In the genomic region with DNA sequence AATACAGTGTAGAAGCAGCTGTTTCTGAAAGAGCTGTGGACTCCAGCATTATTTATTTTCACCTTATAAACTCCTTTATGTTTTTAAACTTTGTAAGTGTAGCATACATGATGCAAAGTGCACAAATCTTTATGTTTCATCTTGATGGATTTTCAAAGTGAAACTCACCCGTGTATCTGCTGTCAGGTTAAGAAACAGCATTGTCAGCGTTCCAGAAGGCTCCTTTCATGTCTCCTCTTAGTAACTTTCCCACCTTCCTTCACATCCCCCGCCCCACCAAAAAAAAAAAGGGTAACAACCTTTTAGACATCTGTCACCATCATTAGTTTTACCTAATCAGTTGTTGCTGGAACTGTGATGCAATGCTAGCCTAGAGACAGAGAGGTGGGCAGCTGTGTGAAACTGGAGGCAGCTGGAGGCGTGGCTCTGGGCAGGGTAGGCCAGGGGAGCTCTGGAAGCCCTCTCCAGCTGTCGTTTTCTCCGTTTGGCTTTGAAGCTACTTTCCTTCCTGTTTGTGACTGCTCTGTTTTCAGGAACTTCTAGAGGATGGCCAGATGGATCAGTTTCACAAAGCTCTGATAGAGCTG, we compare ENCODE assay signal across 32 cellular contexts. TPM values are rescaled to one million over a fixed set of nuclear protein-coding genes. Genes with fewer than 3 reads are reported as not detected.
DNase-seq lines count a peak whose midpoint lies in the region; ATAC-seq and TF ChIP-seq lines count a peak whose summit lies in the region.
"Had no signal": no experiment of that assay in that cellular context is flagged by ENCODE, and none has a peak within 500 bp of the region (broad histone marks: within the 10 kb centered on the region; RNA-seq: fewer than 3 reads in every experiment).

No MANE protein-coding gene starts in this region.

- CTCF ChIA-PET in activated naive CD4-positive, alpha-beta T cell treated with anti-CD3 and anti-CD28 coated beads, Interleukin-2, amount 10 ng/mL, durations not matched to agents 7 days and 5 days (lab: Charles Lee): interaction anchor here (0.6 to 1.4 kb wide), 4 partner anchors 24 to 259 kb away, joined by 3 to 6 read pairs (median 3); a partner anchor contains a TSS

- H3K4me3 ChIP-seq in SJCRH30: no peak overlapping the region
- H3K4me3 ChIP-seq: coronary artery, lower lobe of right lung, upper lobe of right lung had no signal

- H3K36me3 ChIP-seq in SJCRH30: peaks cover 38% of the 10 kb centered on the region

- H3K4me1 ChIP-seq in SJCRH30: peaks cover 14% of the 10 kb centered on the region
- H3K4me1 ChIP-seq: lower lobe of right lung, upper lobe of right lung had no signal

- DNase-seq in NCI-H82 (lab: John Stamatoyannopoulos, UW): peak; percentile 42
- no peak for DNase-seq in NCI-H82 treated with DMSO at 0.1 percent for 48 hours (lab: John Stamatoyannopoulos, UW; ENCODE audit: unreplicated experiment)
- DNase-seq in LHCN-M2 (ENCODE audit: low read depth): peak; percentile 35
- DNase-seq in SJCRH30: peak; percentile 90 to 95
- DNase-seq in nephron progenitor cell: no peak
- DNase-seq in activated naive CD4-positive, alpha-beta T cell treated with anti-CD3 and anti-CD28 coated beads, Interleukin-2, amount 10 ng/mL, durations not matched to agents 7 days and 5 days: no peak
- DNase-seq in cardiac septum (ENCODE audit: low spot score): no peak
- DNase-seq: 8988T; activated CD4-positive, alpha-beta T cell treated with anti-CD3 and anti-CD28 coated beads for 48 hours; activated naive CD8-positive, alpha-beta T cell treated with anti-CD3 and anti-CD28 coated beads, Interleukin-2, amount 50 U/mL, for 24 hours; activated T-cell treated with anti-CD3 and anti-CD28 coated beads, Interleukin-2, amount 50 U/mL, for 1 hour; caudate nucleus; CD4-positive, alpha-beta memory T cell; effector CD8-positive, alpha-beta T cell; EL; HFFc6; hippocampal formation; lower lobe of right lung; NCI-H146; PC-3; Right ventricle myocardium superior; stimulated activated naive CD4-positive, alpha-beta T cell; SW 1271; T-helper 9 cell; upper lobe of right lung had no signal

- intact Hi-C loops in cardiac septum (cut with DNase I): loop anchor here (10.0 kb wide), 1 partner anchor 139 kb away; no protein-coding TSS in a partner anchor

- peak overlapping the region; percentile 34 for H3K27ac ChIP-seq in SJCRH30
- H3K27ac ChIP-seq: coronary artery, epithelial cell of prostate, lower lobe of right lung, upper lobe of right lung had no signal

- no peak for TF ChIP-seq CTCF in nephron progenitor cell (IDR thresholded peaks at IDR 0.05)

- no peaks in the 10 kb centered on the region for H3K27me3 ChIP-seq in SJCRH30
- H3K27me3 ChIP-seq: upper lobe of right lung had no signal

- H3K4me1 Mint-ChIP-seq in nephron progenitor cell: peaks cover 9% of the 10 kb centered on the region
- peaks cover 9% of the 10 kb centered on the region for H3K4me1 Mint-ChIP-seq in activated naive CD4-positive, alpha-beta T cell treated with anti-CD3 and anti-CD28 coated beads, Interleukin-2, amount 10 ng/mL, durations not matched to agents 7 days and 5 days
- H3K4me1 Mint-ChIP-seq: activated naive CD8-positive, alpha-beta T cell treated with anti-CD3 and anti-CD28 coated beads, Interleukin-2, amount 50 U/mL, for 24 hours had no signal

- no peaks in the 10 kb centered on the region for H3K27me3 Mint-ChIP-seq in nephron progenitor cell (ENCODE audit: low read depth, poor library complexity)
- H3K27me3 Mint-ChIP-seq in activated naive CD4-positive, alpha-beta T cell treated with anti-CD3 and anti-CD28 coated beads, Interleukin-2, amount 10 ng/mL, durations not matched to agents 7 days and 5 days: no peaks in the 10 kb centered on the region
- H3K27me3 Mint-ChIP-seq: activated naive CD8-positive, alpha-beta T cell treated with anti-CD3 and anti-CD28 coated beads, Interleukin-2, amount 50 U/mL, for 24 hours; CD4-positive, alpha-beta memory T cell; natural killer cell treated with Interleukin-12 subunit alpha and Interleukin-12 subunit beta and Interleukin-15 and Interleukin-18, amount 100 ng/mL, for 72 hours had no signal

- no peak overlapping the region for H3K4me3 Mint-ChIP-seq in nephron progenitor cell
- H3K4me3 Mint-ChIP-seq in activated naive CD4-positive, alpha-beta T cell treated with anti-CD3 and anti-CD28 coated beads, Interleukin-2, amount 10 ng/mL, durations not matched to agents 7 days and 5 days: no peak overlapping the region
- H3K4me3 Mint-ChIP-seq: activated naive CD8-positive, alpha-beta T cell treated with anti-CD3 and anti-CD28 coated beads, Interleukin-2, amount 50 U/mL, for 24 hours; CD4-positive, alpha-beta memory T cell; HFFc6; natural killer cell treated with Interleukin-12 subunit alpha and Interleukin-12 subunit beta and Interleukin-15 and Interleukin-18, amount 100 ng/mL, for 72 hours had no signal

- H3K9me3 Mint-ChIP-seq in nephron progenitor cell: no peaks in the 10 kb centered on the region
- H3K9me3 Mint-ChIP-seq in activated naive CD4-positive, alpha-beta T cell treated with anti-CD3 and anti-CD28 coated beads, Interleukin-2, amount 10 ng/mL, durations not matched to agents 7 days and 5 days: no peaks in the 10 kb centered on the region
- H3K9me3 Mint-ChIP-seq: activated naive CD8-positive, alpha-beta T cell treated with anti-CD3 and anti-CD28 coated beads, Interleukin-2, amount 50 U/mL, for 24 hours; CD4-positive, alpha-beta memory T cell; HFFc6; natural killer cell treated with Interleukin-12 subunit alpha and Interleukin-12 subunit beta and Interleukin-15 and Interleukin-18, amount 100 ng/mL, for 72 hours had no signal

- peak overlapping the region; percentile 35 for H3K27ac Mint-ChIP-seq in nephron progenitor cell
- H3K27ac Mint-ChIP-seq in activated naive CD4-positive, alpha-beta T cell treated with anti-CD3 and anti-CD28 coated beads, Interleukin-2, amount 10 ng/mL, durations not matched to agents 7 days and 5 days: no peak overlapping the region
- H3K27ac Mint-ChIP-seq: activated naive CD8-positive, alpha-beta T cell treated with anti-CD3 and anti-CD28 coated beads, Interleukin-2, amount 50 U/mL, for 24 hours; HFFc6; natural killer cell treated with Interleukin-12 subunit alpha and Interleukin-12 subunit beta and Interleukin-15 and Interleukin-18, amount 100 ng/mL, for 72 hours had no signal

- no peaks in the 10 kb centered on the region for H3K9me3 ChIP-seq in SJCRH30 (replicated peaks)
- H3K9me3 ChIP-seq: lower lobe of right lung, upper lobe of right lung had no signal

- H3K36me3 Mint-ChIP-seq in nephron progenitor cell (ENCODE audit: low read depth): peaks cover 61% of the 10 kb centered on the region
- peaks cover 51% of the 10 kb centered on the region for H3K36me3 Mint-ChIP-seq in activated naive CD4-positive, alpha-beta T cell treated with anti-CD3 and anti-CD28 coated beads, Interleukin-2, amount 10 ng/mL, durations not matched to agents 7 days and 5 days

- no peak for ATAC-seq in HG03039 (IDR thresholded peaks at IDR 0.05; ENCODE audit: unreplicated experiment)
- ATAC-seq: activated naive CD8-positive, alpha-beta T cell treated with anti-CD3 and anti-CD28 coated beads, Interleukin-2, amount 50 U/mL, for 24 hours; lower lobe of right lung; natural killer cell treated with Interleukin-12 subunit alpha and Interleukin-12 subunit beta and Interleukin-15 and Interleukin-18, amount 100 ng/mL, for 72 hours; PC-3; upper lobe of right lung had no signal

RNA-seq across cellular contexts. Expression of a gene that starts 7.2 kb away (rescaled TPM):
- total RNA-seq in LHCN-M2 (2014; rRNA removed): 7.3 and 8.9 TPM in 2 replicates
- polyA plus RNA-seq in LHCN-M2 (2012): 4.1 TPM
- total RNA-seq in SJCRH30 (2014; rRNA removed; shearing (Covaris generic)): 21.1 and 22.2 TPM in 2 replicates
- total RNA-seq in cardiac septum: 3.0 TPM

RNA-seq across cellular contexts. Expression of a gene that starts 31.1 kb away (rescaled TPM):
- total RNA-seq in LHCN-M2 (2014; rRNA removed) (not detected in 2 replicates), cardiac septum (not detected)
- polyA plus RNA-seq in LHCN-M2 (2012): not detected
- not detected in 2 replicates for total RNA-seq in SJCRH30 (2014; rRNA removed; shearing (Covaris generic))
- total RNA-seq: CD4-positive, alpha-beta memory T cell; HFFc6; lower lobe of right lung; natural killer cell treated with Interleukin-12 subunit alpha and Interleukin-12 subunit beta and Interleukin-15 and Interleukin-18, amount 100 ng/mL, for 72 hours; NCI-H460; omental fat pad; PC-3; Right ventricle myocardium superior; skeletal muscle tissue; upper lobe of right lung had no signal
- polyA plus RNA-seq: CD4-positive, alpha-beta memory T cell had no signal

RNA-seq across cellular contexts. Expression of a gene that starts 50.1 kb away (rescaled TPM):
- total RNA-seq in LHCN-M2 (2014; rRNA removed): not detected in 2 replicates
- polyA plus RNA-seq in LHCN-M2 (2012): not detected
- total RNA-seq in SJCRH30 (2014; rRNA removed; shearing (Covaris generic)): 34.0 and 36.5 TPM in 2 replicates
- total RNA-seq in cardiac septum: 1.7 TPM
- total RNA-seq: HFFc6 had no signal

Comparison
In these comparisons a context has a peak if more than half of its experiments do, and no peak if none do; other contexts are left out.
1. DNase-seq: peak in NCI-H82 (single experiment), LHCN-M2 (single experiment) and SJCRH30 (2 of 2); none in NCI-H82 treated with DMSO at 0.1 percent for 48 hours (single experiment), nephron progenitor cell (single experiment), activated naive CD4-positive, alpha-beta T cell treated with anti-CD3 and anti-CD28 coated beads, Interleukin-2, amount 10 ng/mL, durations not matched to agents 7 days and 5 days (single experiment) and cardiac septum (single experiment).
2. RNA of a gene that starts 50.1 kb away (total RNA-seq): 34.0 to 36.5 TPM in SJCRH30; 1.7 TPM in cardiac septum (single experiment) and not detected in LHCN-M2; every median in the first group is over 10 times any median in the second.